12 cellular contexts compared by ENCODE assay signal in the genomic region with DNA sequence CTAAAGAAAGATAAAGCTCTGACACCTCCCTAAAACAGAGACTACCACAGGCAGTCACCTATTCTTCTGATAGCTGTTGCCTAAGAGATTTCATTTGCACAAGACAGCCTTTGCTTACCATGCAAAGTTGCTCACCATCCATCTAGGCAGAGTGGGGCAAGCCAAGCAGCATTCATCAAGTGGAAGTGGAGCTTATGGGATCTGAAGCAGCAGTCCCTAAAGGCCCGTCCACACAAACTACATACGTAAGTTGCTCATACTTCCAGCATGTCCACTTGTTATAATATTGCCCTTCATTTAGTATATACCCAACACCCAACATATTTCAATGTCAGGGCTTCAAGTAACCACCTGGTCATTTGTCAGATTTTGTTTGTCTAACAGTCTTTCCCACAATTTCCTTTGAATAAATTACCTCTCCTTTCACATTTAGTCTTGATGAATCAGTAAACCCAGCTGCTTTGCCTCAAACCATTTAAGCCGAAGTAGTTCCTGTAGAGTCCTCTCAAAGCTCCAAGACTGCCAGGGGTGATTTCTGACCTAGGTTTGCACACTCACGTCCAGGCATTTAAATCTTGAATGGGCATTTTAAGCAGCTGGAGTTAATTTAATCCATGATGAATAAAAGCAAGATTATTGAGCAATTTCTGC.
A peak's percentile ranks its signal among the peaks of the same experiment; 100 is the strongest.
DNase-seq lines count a peak whose midpoint lies in the region; ATAC-seq, FAIRE-seq and TF ChIP-seq lines count a peak whose summit lies in the region.
"Had no signal": no experiment of that assay in that cellular context is flagged by ENCODE, and none has a peak within 500 bp of the region (broad histone marks: within the 10 kb centered on the region; RNA-seq: fewer than 3 reads in every experiment).

No MANE protein-coding gene starts in this region.

- CTCF ChIA-PET in MCF 10A (lab: Yijun Ruan, JAX), result interaction anchor here (0.7 kb wide), 1 partner anchor 10 kb away, joined by 3 read pairs; no protein-coding TSS in a partner anchor
- CTCF ChIA-PET in CD8-positive, alpha-beta memory T cell (lab: Charles Lee), result interaction anchor here (1.3 kb wide), 1 partner anchor 10 kb away, joined by 5 read pairs; no protein-coding TSS in a partner anchor

- no peak overlapping the region for H3K9ac ChIP-seq in MM.1S (ENCODE audit: low read length)

- H3K4me3 Mint-ChIP-seq in natural killer cell (no peak overlapping the region), MCF 10A (ENCODE audit: unreplicated experiment) (no peak overlapping the region)
- H3K4me3 Mint-ChIP-seq in CD8-positive, alpha-beta memory T cell, result no peak overlapping the region
- H3K4me3 Mint-ChIP-seq: activated CD4-positive, alpha-beta T cell treated with anti-CD3 and anti-CD28 coated beads, Interleukin-2, amount 10 ng/mL, durations not matched to agents 24 days and 14 days; central memory CD8-positive, alpha-beta T cell; IgD-negative memory B cell had no signal

- intact Hi-C loops in natural killer cell (cut with micrococcal nuclease) (no loop called here), MCF 10A (cut with micrococcal nuclease) (no loop called here), left lung (cut with DNase I) (no loop called here)

- no peaks in the 10 kb centered on the region for H3K79me2 ChIP-seq in MM.1S (ENCODE audit: low read length)

- H3K4me3 ChIP-seq in MM.1S (ENCODE audit: low read length) (no peak overlapping the region), epithelial cell of esophagus (ENCODE audit: low read length) (no peak overlapping the region), left lung (no peak overlapping the region)
- no peak overlapping the region for H3K4me3 ChIP-seq in CD8-positive, alpha-beta memory T cell (ENCODE audit: low read length)
- H3K4me3 ChIP-seq: Peyer's patch had no signal

- no peaks in the 10 kb centered on the region for H3K36me3 ChIP-seq in MM.1S (replicated peaks; ENCODE audit: insufficient read depth, low read length)
- peaks cover 0 to 40% of the 10 kb centered on the region in 2 donors for H3K36me3 ChIP-seq in left lung
- no peaks in the 10 kb centered on the region for H3K36me3 ChIP-seq in CD8-positive, alpha-beta memory T cell (ENCODE audit: insufficient read depth, low read length)

- 0 out of 2 replicates have a peak, but pooled peaks have one; percentile 30 for TF ChIP-seq POLR2A in GM12892 (IDR thresholded peaks at IDR 0.05; ENCODE audit: low read depth, low read length)

- BruUV-seq in MCF 10A (replicated peaks; lab: Mats Ljungman, UMichigan), result no TSS peak

- no peak overlapping the region for H2AFZ ChIP-seq in MM.1S (ENCODE audit: low read length)

- H3K9me3 ChIP-seq in MM.1S (replicated peaks; ENCODE audit: insufficient read depth, low read length), result no peaks in the 10 kb centered on the region
- no peaks in the 10 kb centered on the region for H3K9me3 ChIP-seq in left lung
- H3K9me3 ChIP-seq in CD8-positive, alpha-beta memory T cell (ENCODE audit: low read length), result no peaks in the 10 kb centered on the region
- H3K9me3 ChIP-seq: Peyer's patch had no signal

- H3K4me1 Mint-ChIP-seq in natural killer cell, result peaks cover 9 to 17% of the 10 kb centered on the region in 2 donors
- H3K4me1 Mint-ChIP-seq in MCF 10A (ENCODE audit: insufficient read depth, unreplicated experiment), result peaks cover 10% of the 10 kb centered on the region
- H3K4me1 Mint-ChIP-seq in CD8-positive, alpha-beta memory T cell, result peaks cover 0 to 9% (median 6%) of the 10 kb centered on the region in 3 donors
- H3K4me1 Mint-ChIP-seq: central memory CD8-positive, alpha-beta T cell had no signal

- H3K27ac Mint-ChIP-seq in natural killer cell, result peak overlapping the region; percentile 27
- no peak overlapping the region for H3K27ac Mint-ChIP-seq in MCF 10A (ENCODE audit: low read depth, unreplicated experiment)
- H3K27ac Mint-ChIP-seq in CD8-positive, alpha-beta memory T cell, result peak overlapping the region in 4 of 8 donors; percentile 2 to 89 (median 34)
- H3K27ac Mint-ChIP-seq: activated CD4-positive, alpha-beta T cell treated with anti-CD3 and anti-CD28 coated beads, Interleukin-2, amount 10 ng/mL, durations not matched to agents 24 days and 14 days had no signal

- TF ChIP-seq CTCF in MM.1S (IDR thresholded peaks at IDR 0.05; ENCODE audit: low read length) (no peak), epithelial cell of esophagus (IDR thresholded peaks at IDR 0.05; ENCODE audit: insufficient read depth, low read depth, low read length, missing control alignments) (no peak), natural killer cell (IDR thresholded peaks at IDR 0.05) (no peak), MCF 10A (IDR thresholded peaks at IDR 0.05; ENCODE audit: unreplicated experiment) (no peak), left lung (IDR thresholded peaks at IDR 0.05) (no peak)

- ATAC-seq in natural killer cell (no peak), left lung (no peak), HG02870 (IDR thresholded peaks at IDR 0.05; ENCODE audit: unreplicated experiment) (no peak)

- no peak overlapping the region; the same call in 1 of the 2 replicates for H3K27ac ChIP-seq in MM.1S (ENCODE audit: low read length)
- no peak overlapping the region for H3K27ac ChIP-seq in left lung
- no peak overlapping the region for H3K27ac ChIP-seq in CD8-positive, alpha-beta memory T cell (ENCODE audit: low read depth, low read length)
- H3K27ac ChIP-seq: Peyer's patch had no signal

- H3K4me1 ChIP-seq in MM.1S (ENCODE audit: low read length) (peaks cover 30% of the 10 kb centered on the region), left lung (no peaks in the 10 kb centered on the region)
- no peaks in the 10 kb centered on the region for H3K4me1 ChIP-seq in CD8-positive, alpha-beta memory T cell (ENCODE audit: insufficient read depth, low read length)
- H3K4me1 ChIP-seq: Peyer's patch had no signal

- no peaks in the 10 kb centered on the region for H3K27me3 Mint-ChIP-seq in natural killer cell (ENCODE audit: low read depth in 2 of 2)
- no peaks in the 10 kb centered on the region for H3K27me3 Mint-ChIP-seq in MCF 10A (ENCODE audit: insufficient read depth, unreplicated experiment)
- H3K27me3 Mint-ChIP-seq in CD8-positive, alpha-beta memory T cell, result no peaks in the 10 kb centered on the region
- H3K27me3 Mint-ChIP-seq: activated CD4-positive, alpha-beta T cell treated with anti-CD3 and anti-CD28 coated beads, Interleukin-2, amount 10 ng/mL, durations not matched to agents 24 days and 14 days; central memory CD8-positive, alpha-beta T cell; IgD-negative memory B cell had no signal

- H3K9me3 Mint-ChIP-seq in natural killer cell, result no peaks in the 10 kb centered on the region
- no peaks in the 10 kb centered on the region for H3K9me3 Mint-ChIP-seq in MCF 10A (ENCODE audit: unreplicated experiment)
- H3K9me3 Mint-ChIP-seq in CD8-positive, alpha-beta memory T cell, result no peaks in the 10 kb centered on the region
- H3K9me3 Mint-ChIP-seq: activated CD4-positive, alpha-beta T cell treated with anti-CD3 and anti-CD28 coated beads, Interleukin-2, amount 10 ng/mL, durations not matched to agents 24 days and 14 days; central memory CD8-positive, alpha-beta T cell had no signal

- FAIRE-seq in GM12892 (lab: Jason Lieb, UNC), result no peak

- H4K20me1 ChIP-seq in MM.1S (ENCODE audit: insufficient read depth, low read length), result no peaks in the 10 kb centered on the region

- POLR2A ChIA-PET in MCF 10A (lab: Yijun Ruan, JAX), result interaction anchor here (2.9 to 4.0 kb wide), 2 partner anchors 10 kb away, joined by 12 to 17 read pairs; no protein-coding TSS in a partner anchor
- POLR2A ChIA-PET in CD8-positive, alpha-beta memory T cell (lab: Charles Lee), result no interaction called here

- DNase-seq in GM12892 (ENCODE audit: insufficient read length) (no peak), MM.1S (no peak), epithelial cell of esophagus (ENCODE audit: low read depth) (peak; percentile 54), natural killer cell (no peak), MCF 10A (ENCODE audit: unreplicated experiment) (no peak), left lung (no peak)
- DNase-seq in CD8-positive, alpha-beta memory T cell, result no peak
- DNase-seq: activated CD4-positive, alpha-beta T cell treated with anti-CD3 and anti-CD28 coated beads, Interleukin-2, amount 10 ng/mL, durations not matched to agents 24 days and 14 days; Peyer's patch had no signal

- H3K36me3 Mint-ChIP-seq in natural killer cell (no peaks in the 10 kb centered on the region), MCF 10A (ENCODE audit: insufficient read depth, unreplicated experiment) (peaks cover 29% of the 10 kb centered on the region)
- peaks cover 0 to 29% (median 4%) of the 10 kb centered on the region in 3 donors for H3K36me3 Mint-ChIP-seq in CD8-positive, alpha-beta memory T cell
- H3K36me3 Mint-ChIP-seq: IgD-negative memory B cell had no signal

- no peaks in the 10 kb centered on the region for H3K9me2 ChIP-seq in MM.1S (replicated peaks; ENCODE audit: insufficient read depth, low read length)

- H3F3A ChIP-seq in MM.1S (ENCODE audit: insufficient read depth, low read length), result no peaks in the 10 kb centered on the region

- H3K27me3 ChIP-seq in MM.1S (replicated peaks; ENCODE audit: insufficient read depth, low read length), result no peaks in the 10 kb centered on the region
- H3K27me3 ChIP-seq in left lung, result no peaks in the 10 kb centered on the region
- no peaks in the 10 kb centered on the region for H3K27me3 ChIP-seq in CD8-positive, alpha-beta memory T cell (ENCODE audit: insufficient read depth, low read length, poor library complexity, severe bottlenecking)
- H3K27me3 ChIP-seq: Peyer's patch had no signal

- 0 out of 2 replicates have a peak overlapping the region, but pooled peaks have one; percentile 10 for H3K4me2 ChIP-seq in MM.1S (ENCODE audit: low read depth, low read length)
